In genomic region chr1:118494998-118495397, GRCh38 we compare ENCODE assay signal across 32 cellular contexts.
"Had no signal": no experiment of that assay in that cellular context is flagged by ENCODE, and none has a peak within 500 bp of the region (broad histone marks: within the 10 kb centered on the region; RNA-seq: fewer than 3 reads in every experiment).

No MANE protein-coding gene starts in this region.

- H3K27ac ChIP-seq: adrenal gland, body of pancreas, esophagus muscularis mucosa, foreskin keratinocyte, gastrocnemius medialis had no signal

- H3K36me3 ChIP-seq: adrenal gland, esophagus muscularis mucosa, gastrocnemius medialis had no signal

- H3K27me3 Mint-ChIP-seq: activated CD4-positive, alpha-beta memory T cell treated with anti-CD3 and anti-CD28 coated beads for 36 hours; activated CD4-positive, alpha-beta T cell treated with anti-CD3 and anti-CD28 coated beads for 36 hours; activated CD4-positive, alpha-beta T cell treated with anti-CD3 and anti-CD28 coated beads, Interleukin-2, amount 10 ng/mL, durations not matched to agents 24 days and 14 days; activated CD8-positive, alpha-beta memory T cell treated with anti-CD3 and anti-CD28 coated beads, Interleukin-2, amount 10 ng/mL, durations not matched to agents 7 days and 5 days; activated naive CD4-positive, alpha-beta T cell treated with anti-CD3 and anti-CD28 coated beads, Interleukin-2, amount 50 U/mL, for 24 hours; activated naive CD8-positive, alpha-beta T cell treated with anti-CD3 and anti-CD28 coated beads for 36 hours; activated naive CD8-positive, alpha-beta T cell treated with anti-CD3 and anti-CD28 coated beads, Interleukin-2, amount 50 U/mL, for 24 hours; effector memory CD8-positive, alpha-beta T cell had no signal

- H3K9me3 ChIP-seq: adrenal gland, body of pancreas, esophagus muscularis mucosa, gastrocnemius medialis had no signal

- H3K4me1 Mint-ChIP-seq: activated CD4-positive, alpha-beta T cell treated with anti-CD3 and anti-CD28 coated beads for 36 hours; activated CD4-positive, alpha-beta T cell treated with anti-CD3 and anti-CD28 coated beads, Interleukin-2, amount 10 ng/mL, durations not matched to agents 24 days and 14 days; activated CD8-positive, alpha-beta memory T cell treated with anti-CD3 and anti-CD28 coated beads, Interleukin-2, amount 10 ng/mL, durations not matched to agents 7 days and 5 days; activated naive CD4-positive, alpha-beta T cell treated with anti-CD3 and anti-CD28 coated beads, Interleukin-2, amount 50 U/mL, for 24 hours; activated naive CD8-positive, alpha-beta T cell treated with anti-CD3 and anti-CD28 coated beads for 36 hours; activated naive CD8-positive, alpha-beta T cell treated with anti-CD3 and anti-CD28 coated beads, Interleukin-2, amount 50 U/mL, for 24 hours had no signal

- H3K27me3 ChIP-seq: adrenal gland, body of pancreas, esophagus muscularis mucosa, foreskin keratinocyte, gastrocnemius medialis had no signal

- FAIRE-seq: colon had no signal

- H3K4me3 ChIP-seq: adrenal gland, body of pancreas, esophagus muscularis mucosa, gastrocnemius medialis had no signal

- H3K9me3 Mint-ChIP-seq: activated CD4-positive, alpha-beta memory T cell treated with anti-CD3 and anti-CD28 coated beads for 36 hours; activated CD4-positive, alpha-beta T cell treated with anti-CD3 and anti-CD28 coated beads, Interleukin-2, amount 10 ng/mL, durations not matched to agents 24 days and 14 days; activated naive CD4-positive, alpha-beta T cell treated with anti-CD3 and anti-CD28 coated beads for 36 hours; activated naive CD4-positive, alpha-beta T cell treated with anti-CD3 and anti-CD28 coated beads, Interleukin-2, amount 50 U/mL, for 24 hours; activated naive CD8-positive, alpha-beta T cell treated with anti-CD3 and anti-CD28 coated beads for 36 hours; activated naive CD8-positive, alpha-beta T cell treated with anti-CD3 and anti-CD28 coated beads, Interleukin-2, amount 50 U/mL, for 24 hours had no signal

- H3K27ac Mint-ChIP-seq: activated CD4-positive, alpha-beta memory T cell treated with anti-CD3 and anti-CD28 coated beads for 36 hours; activated CD4-positive, alpha-beta T cell treated with anti-CD3 and anti-CD28 coated beads for 36 hours; activated CD4-positive, alpha-beta T cell treated with anti-CD3 and anti-CD28 coated beads, Interleukin-2, amount 10 ng/mL, durations not matched to agents 24 days and 14 days; activated CD8-positive, alpha-beta memory T cell treated with anti-CD3 and anti-CD28 coated beads, Interleukin-2, amount 10 ng/mL, durations not matched to agents 7 days and 5 days; activated CD8-positive, alpha-beta T cell treated with anti-CD3 and anti-CD28 coated beads, Interleukin-2, amount 10 ng/mL, durations not matched to agents 7 days and 5 days; activated naive CD4-positive, alpha-beta T cell treated with anti-CD3 and anti-CD28 coated beads for 36 hours; activated naive CD4-positive, alpha-beta T cell treated with anti-CD3 and anti-CD28 coated beads, Interleukin-2, amount 50 U/mL, for 24 hours; activated naive CD8-positive, alpha-beta T cell treated with anti-CD3 and anti-CD28 coated beads for 36 hours; activated naive CD8-positive, alpha-beta T cell treated with anti-CD3 and anti-CD28 coated beads, Interleukin-2, amount 50 U/mL, for 24 hours; activated T-helper 1 cell treated with anti-CD3 and anti-CD28 coated beads, Interleukin-12 subunit alpha, Interleukin-12 subunit beta, Interleukin-2, Interleukin-4 antibody, amounts not matched to agents 30 ng/mL and 10 ng/mL and 1 ng/mL, durations not matched to agents 14 hours and 24 hours and 36 hours; activated T-helper 2 cell treated with anti-CD3 and anti-CD28 coated beads, Interferon-gamma antibody, Interleukin-2, Interleukin-4, amounts not matched to agents 10 μg/mL and 5 μg/mL and 100 μg/mL, durations not matched to agents 14 hours and 24 hours and 36 hours; effector memory CD8-positive, alpha-beta T cell had no signal

- DNase-seq: activated CD4-positive, alpha-beta memory T cell treated with anti-CD3 and anti-CD28 coated beads for 36 hours; activated CD4-positive, alpha-beta T cell treated with anti-CD3 and anti-CD28 coated beads for 36 hours; activated CD4-positive, alpha-beta T cell treated with anti-CD3 and anti-CD28 coated beads, Interleukin-2, amount 10 ng/mL, durations not matched to agents 24 days and 14 days; activated CD4-positive, CD25-positive, alpha-beta regulatory T cell; activated CD4-positive, CD25-positive, alpha-beta regulatory T cell treated with anti-CD3 and anti-CD28 coated beads, Interleukin-2, amount 50 U/mL, for 72 hours; activated CD8-positive, alpha-beta memory T cell treated with anti-CD3 and anti-CD28 coated beads, Interleukin-2, amount 10 ng/mL, durations not matched to agents 7 days and 5 days; activated CD8-positive, alpha-beta memory T cell treated with anti-CD3 and anti-CD28 coated beads, Interleukin-2, amount 50 U/mL, for 4 hours; activated CD8-positive, alpha-beta T cell treated with anti-CD3 and anti-CD28 coated beads, Interleukin-2, amount 10 ng/mL, durations not matched to agents 7 days and 5 days; activated effector memory CD4-positive, alpha-beta T cell treated with anti-CD3 and anti-CD28 coated beads, Interleukin-2, amount 50 U/mL, for 16 hours; activated naive CD4-positive, alpha-beta T cell treated with anti-CD3 and anti-CD28 coated beads for 36 hours; activated naive CD8-positive, alpha-beta T cell treated with anti-CD3 and anti-CD28 coated beads for 36 hours; activated naive CD8-positive, alpha-beta T cell treated with anti-CD3 and anti-CD28 coated beads, Interleukin-2, amount 50 U/mL, for 24 hours; activated T-cell treated with anti-CD3 and anti-CD28 coated beads, Interleukin-2, amount 50 U/mL, for 1 hour; activated T-cell treated with anti-CD3 and anti-CD28 coated beads, Interleukin-2, amount 50 U/mL, for 48 hours; adrenal gland; amygdala; aorta; body of pancreas; caudate nucleus; cortex of kidney; dermis blood vessel endothelial cell; effector CD4-positive, alpha-beta T cell; effector memory CD8-positive, alpha-beta T cell; erythroblast; foreskin keratinocyte; gastrocnemius medialis; T-helper 2 cell had no signal

- ATAC-seq: activated CD4-positive, alpha-beta T cell treated with anti-CD3 and anti-CD28 coated beads for 36 hours; activated CD8-positive, alpha-beta memory T cell treated with anti-CD3 and anti-CD28 coated beads, Interleukin-2, amount 10 ng/mL, durations not matched to agents 7 days and 5 days; activated CD8-positive, alpha-beta T cell treated with anti-CD3 and anti-CD28 coated beads, Interleukin-2, amount 10 ng/mL, durations not matched to agents 7 days and 5 days; activated naive CD8-positive, alpha-beta T cell treated with anti-CD3 and anti-CD28 coated beads, Interleukin-2, amount 50 U/mL, for 24 hours; body of pancreas; effector memory CD8-positive, alpha-beta T cell; foreskin keratinocyte; gastrocnemius medialis had no signal

- H3K36me3 Mint-ChIP-seq: activated CD4-positive, alpha-beta memory T cell treated with anti-CD3 and anti-CD28 coated beads for 36 hours; activated CD8-positive, alpha-beta memory T cell treated with anti-CD3 and anti-CD28 coated beads, Interleukin-2, amount 10 ng/mL, durations not matched to agents 7 days and 5 days; activated naive CD4-positive, alpha-beta T cell treated with anti-CD3 and anti-CD28 coated beads, Interleukin-2, amount 50 U/mL, for 24 hours; activated naive CD8-positive, alpha-beta T cell treated with anti-CD3 and anti-CD28 coated beads for 36 hours had no signal

- H3K4me3 Mint-ChIP-seq: activated CD4-positive, alpha-beta memory T cell treated with anti-CD3 and anti-CD28 coated beads for 36 hours; activated CD4-positive, alpha-beta T cell treated with anti-CD3 and anti-CD28 coated beads for 36 hours; activated CD4-positive, alpha-beta T cell treated with anti-CD3 and anti-CD28 coated beads, Interleukin-2, amount 10 ng/mL, durations not matched to agents 24 days and 14 days; activated CD8-positive, alpha-beta memory T cell treated with anti-CD3 and anti-CD28 coated beads, Interleukin-2, amount 10 ng/mL, durations not matched to agents 7 days and 5 days; activated CD8-positive, alpha-beta T cell treated with anti-CD3 and anti-CD28 coated beads, Interleukin-2, amount 10 ng/mL, durations not matched to agents 7 days and 5 days; activated naive CD4-positive, alpha-beta T cell treated with anti-CD3 and anti-CD28 coated beads for 36 hours; activated naive CD4-positive, alpha-beta T cell treated with anti-CD3 and anti-CD28 coated beads, Interleukin-2, amount 50 U/mL, for 24 hours; activated naive CD8-positive, alpha-beta T cell treated with anti-CD3 and anti-CD28 coated beads for 36 hours; activated naive CD8-positive, alpha-beta T cell treated with anti-CD3 and anti-CD28 coated beads, Interleukin-2, amount 50 U/mL, for 24 hours; activated T-helper 1 cell treated with anti-CD3 and anti-CD28 coated beads, Interleukin-12 subunit alpha, Interleukin-12 subunit beta, Interleukin-2, Interleukin-4 antibody, amounts not matched to agents 30 ng/mL and 10 ng/mL and 1 ng/mL, durations not matched to agents 14 hours and 24 hours and 36 hours; effector memory CD8-positive, alpha-beta T cell had no signal

- H3K4me1 ChIP-seq: adrenal gland, body of pancreas, esophagus muscularis mucosa, foreskin keratinocyte, gastrocnemius medialis had no signal
